In genomic region chr14:101928415-101928841, GRCh38 we compare ENCODE assay signal across 12 cellular contexts. TPM values are rescaled to one million over a fixed set of nuclear protein-coding genes. Genes with fewer than 3 reads are reported as not detected.
A peak's percentile ranks its signal among the peaks of the same experiment; 100 is the strongest.
DNase-seq lines count a peak whose midpoint lies in the region; ATAC-seq and TF ChIP-seq lines count a peak whose summit lies in the region.
"Had no signal": no experiment of that assay in that cellular context is flagged by ENCODE, and none has a peak within 500 bp of the region (broad histone marks: within the 10 kb centered on the region; RNA-seq: fewer than 3 reads in every experiment).

No MANE protein-coding gene starts in this region.

- no peaks in the 10 kb centered on the region for H3K9me3 ChIP-seq in CD4-positive, alpha-beta T cell (ENCODE audit: control insufficient read depth, low read length)
- no peaks in the 10 kb centered on the region for H3K9me3 ChIP-seq in right cardiac atrium (ENCODE audit: control insufficient read depth, low read length)
- H3K9me3 ChIP-seq in gastrocnemius medialis: no peaks in the 10 kb centered on the region

- no peak for TF ChIP-seq CTCF in CD4-positive, alpha-beta T cell (IDR thresholded peaks at IDR 0.05)
- TF ChIP-seq CTCF in gastrocnemius medialis (IDR thresholded peaks at IDR 0.05 in 4 of 5, conservative IDR thresholded peaks at IDR 0.05 in 1 of 5): no peak

- no peaks in the 10 kb centered on the region for H3K27me3 Mint-ChIP-seq in CD4-positive, alpha-beta T cell
- H3K27me3 Mint-ChIP-seq in activated naive CD8-positive, alpha-beta T cell treated with anti-CD3 and anti-CD28 coated beads, Interleukin-2, amount 10 ng/mL, durations not matched to agents 7 days and 5 days: no peaks in the 10 kb centered on the region

- peaks cover 2% of the 10 kb centered on the region for H3K4me1 ChIP-seq in right cardiac atrium (ENCODE audit: control insufficient read depth, insufficient read depth, low read length)
- H3K4me1 ChIP-seq in gastrocnemius medialis: peaks cover 22 to 27% of the 10 kb centered on the region in 2 donors

- H3K27me3 ChIP-seq in CD4-positive, alpha-beta T cell (ENCODE audit: control insufficient read depth, insufficient read depth, low read length): no peaks in the 10 kb centered on the region
- H3K27me3 ChIP-seq in right cardiac atrium (ENCODE audit: control insufficient read depth, insufficient read depth) (no peaks in the 10 kb centered on the region), gastrocnemius medialis (no peaks in the 10 kb centered on the region)

- in situ Hi-C loops in gastrocnemius medialis (cut with MboI; ENCODE audit: low sequenced_read_pairs in 4 of 4): loop anchor here in 2 of 4 donors (25.0 kb wide), 1 partner anchor 166 kb away; the partner anchor contains the start of gene PPP2R5C (in 2 of the 2)

- intact Hi-C loops in CD4-positive, alpha-beta T cell (cut with DNase I, micrococcal nuclease): no loop called here
- intact Hi-C loops in right cardiac atrium (cut with DNase I) (loop anchor here in 1 of 4 donors (10.0 kb wide), 1 partner anchor 154 kb away; no protein-coding TSS in a partner anchor), gastrocnemius medialis (cut with DNase I; ENCODE audit: low total_unique reads) (loop anchor here (1.0 to 5.0 kb wide), 3 partner anchors 20 to 116 kb away; no protein-coding TSS in a partner anchor)

- no peak overlapping the region for H3K4me3 ChIP-seq in right cardiac atrium (ENCODE audit: low read length)
- H3K4me3 ChIP-seq in gastrocnemius medialis: peak overlapping the region in 2 of 4 donors; percentile 23 to 38

- no peaks in the 10 kb centered on the region for H3K4me1 Mint-ChIP-seq in CD4-positive, alpha-beta T cell (ENCODE audit: low read depth)
- H3K4me1 Mint-ChIP-seq in activated naive CD8-positive, alpha-beta T cell treated with anti-CD3 and anti-CD28 coated beads, Interleukin-2, amount 10 ng/mL, durations not matched to agents 7 days and 5 days: no peaks in the 10 kb centered on the region

- H3K36me3 ChIP-seq in gastrocnemius medialis: no peaks in the 10 kb centered on the region

- peak overlapping the region; percentile 20 for H3K27ac Mint-ChIP-seq in CD4-positive, alpha-beta T cell
- no peak overlapping the region for H3K27ac Mint-ChIP-seq in activated naive CD8-positive, alpha-beta T cell treated with anti-CD3 and anti-CD28 coated beads, Interleukin-2, amount 10 ng/mL, durations not matched to agents 7 days and 5 days

- 80% methylated on average over 24 of the region's 24 CpGs for WGBS in right cardiac atrium

- no peak for ATAC-seq in CD4-positive, alpha-beta T cell (ENCODE audit: poor library complexity)
- no peak for ATAC-seq in activated naive CD8-positive, alpha-beta T cell treated with anti-CD3 and anti-CD28 coated beads, Interleukin-2, amount 10 ng/mL, durations not matched to agents 7 days and 5 days (ENCODE audit: low read depth)
- ATAC-seq in right cardiac atrium: peak; percentile 17 to 44
- peak in 1 of 2 donors; percentile 26 for ATAC-seq in gastrocnemius medialis
- no peak for ATAC-seq in GM19023 (IDR thresholded peaks at IDR 0.05; ENCODE audit: unreplicated experiment)
- no peak for ATAC-seq in HG03342 (IDR thresholded peaks at IDR 0.05; ENCODE audit: unreplicated experiment)

- no peak for TF ChIP-seq POLR2A in gastrocnemius medialis (IDR thresholded peaks at IDR 0.05)

- H3K36me3 Mint-ChIP-seq in CD4-positive, alpha-beta T cell (ENCODE audit: low read depth): peaks cover 41% of the 10 kb centered on the region
- H3K36me3 Mint-ChIP-seq in activated naive CD8-positive, alpha-beta T cell treated with anti-CD3 and anti-CD28 coated beads, Interleukin-2, amount 10 ng/mL, durations not matched to agents 7 days and 5 days: peaks cover 3% of the 10 kb centered on the region

- no peaks in the 10 kb centered on the region for H3K9me3 Mint-ChIP-seq in CD4-positive, alpha-beta T cell
- H3K9me3 Mint-ChIP-seq in activated naive CD8-positive, alpha-beta T cell treated with anti-CD3 and anti-CD28 coated beads, Interleukin-2, amount 10 ng/mL, durations not matched to agents 7 days and 5 days: no peaks in the 10 kb centered on the region

- no peak for DNase-seq in CD4-positive, alpha-beta T cell
- peak; percentile 12 for DNase-seq in activated naive CD8-positive, alpha-beta T cell treated with anti-CD3 and anti-CD28 coated beads, Interleukin-2, amount 10 ng/mL, durations not matched to agents 7 days and 5 days
- DNase-seq in right cardiac atrium (no peak), gastrocnemius medialis (no peak), NCI-H2171 treated with DMSO at 0.1 percent for 48 hours (lab: John Stamatoyannopoulos, UW) (no peak), NCI-H128 (lab: John Stamatoyannopoulos, UW; ENCODE audit: unreplicated experiment) (no peak)
- DNase-seq: glutamatergic neuron, KG1, mesendoderm, NCI-H2081 treated with DMSO at 0.1 percent for 48 hours had no signal

- H3K4me3 Mint-ChIP-seq in CD4-positive, alpha-beta T cell: no peak overlapping the region
- no peak overlapping the region for H3K4me3 Mint-ChIP-seq in activated naive CD8-positive, alpha-beta T cell treated with anti-CD3 and anti-CD28 coated beads, Interleukin-2, amount 10 ng/mL, durations not matched to agents 7 days and 5 days

- POLR2A ChIA-PET in CD4-positive, alpha-beta T cell (lab: Charles Lee): no interaction called here
- POLR2A ChIA-PET in activated naive CD8-positive, alpha-beta T cell treated with anti-CD3 and anti-CD28 coated beads, Interleukin-2, amount 10 ng/mL, durations not matched to agents 7 days and 5 days (lab: Charles Lee): no interaction called here

- CTCF ChIA-PET in CD4-positive, alpha-beta T cell (lab: Charles Lee): no interaction called here

- H3K27ac ChIP-seq in CD4-positive, alpha-beta T cell (ENCODE audit: low read depth, low read length): no peak overlapping the region
- H3K27ac ChIP-seq in right cardiac atrium (ENCODE audit: low read length) (no peak overlapping the region), gastrocnemius medialis (peak overlapping the region; percentile 77 to 84 (median 83))

RNA-seq across cellular contexts. Expression of gene DYNC1H1, which starts 35.9 kb away (rescaled TPM):
- total RNA-seq in CD4-positive, alpha-beta T cell: 100 to 1,000 TPM; 286 to 293 TPM
- total RNA-seq in activated naive CD8-positive, alpha-beta T cell treated with anti-CD3 and anti-CD28 coated beads, Interleukin-2, amount 10 ng/mL, durations not matched to agents 7 days and 5 days: 100 to 1,000 TPM; 287 to 316 TPM
- 100 to 1,000 TPM; 287 to 411 (median 341) TPM for total RNA-seq in right cardiac atrium
- 188 TPM for polyA plus RNA-seq in right cardiac atrium
- 100 to 1,000 TPM; 486 to 737 (median 718) TPM for total RNA-seq in gastrocnemius medialis

Comparison
In these comparisons a context has a peak if more than half of its experiments do, and no peak if none do; other contexts are left out.
1. ATAC-seq: peak in right cardiac atrium (2 of 2); none in CD4-positive, alpha-beta T cell (single experiment), activated naive CD8-positive, alpha-beta T cell treated with anti-CD3 and anti-CD28 coated beads, Interleukin-2, amount 10 ng/mL, durations not matched to agents 7 days and 5 days (single experiment), GM19023 (single experiment) and HG03342 (single experiment).
2. H3K27ac ChIP-seq: peak in gastrocnemius medialis (4 of 4); none in CD4-positive, alpha-beta T cell (single experiment) and right cardiac atrium (single experiment).